12 cellular contexts compared by ENCODE assay signal in the genomic region with DNA sequence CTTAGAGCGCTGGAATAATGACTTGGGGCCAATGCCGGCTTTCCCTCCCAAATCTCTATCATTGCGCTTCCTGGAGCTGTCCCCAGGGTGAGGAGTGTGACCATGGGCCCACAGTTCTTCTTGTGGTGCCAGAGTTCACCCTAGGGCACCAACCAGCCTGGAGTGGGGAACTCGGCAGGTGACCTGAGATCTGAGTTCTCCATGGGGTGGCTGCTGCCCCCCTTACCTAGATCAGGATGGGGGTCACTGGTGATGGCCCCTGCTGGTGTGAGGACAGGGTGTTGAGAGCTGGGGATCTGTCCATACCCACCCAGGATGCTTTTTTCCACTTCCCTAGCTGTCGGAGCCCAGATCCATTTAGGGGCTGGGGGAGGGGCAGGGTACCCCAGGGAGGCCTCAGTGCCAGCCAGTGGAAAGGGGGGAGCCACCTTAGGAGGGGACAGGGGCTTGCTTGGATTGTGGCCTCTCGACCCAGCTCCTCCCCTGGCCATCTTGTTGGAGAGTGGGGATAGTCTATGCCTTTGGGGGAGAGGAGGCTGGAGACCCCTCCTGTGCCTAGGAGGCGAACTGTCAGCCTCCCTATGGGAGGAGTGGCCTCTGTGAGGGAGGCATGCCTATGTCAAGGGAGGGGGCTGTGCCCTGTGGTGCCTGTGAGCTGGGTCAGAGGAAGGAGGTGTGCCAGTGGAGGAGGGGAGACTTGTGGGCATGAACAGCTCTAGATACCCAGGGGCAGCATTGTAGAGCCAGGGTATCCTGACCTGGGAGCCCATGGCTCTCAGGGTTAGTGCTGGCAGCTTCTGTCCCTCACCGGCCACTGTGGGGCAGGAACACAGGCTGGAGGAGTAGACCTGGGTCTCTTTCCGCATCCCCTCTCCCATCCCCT. TPM values are rescaled to one million over a fixed set of nuclear protein-coding genes. Genes with fewer than 3 reads are reported as not detected.
DNase-seq lines count a peak whose midpoint lies in the region; ATAC-seq, FAIRE-seq and TF ChIP-seq lines count a peak whose summit lies in the region.
"Had no signal": no experiment of that assay in that cellular context is flagged by ENCODE, and none has a peak within 500 bp of the region (broad histone marks: within the 10 kb centered on the region; RNA-seq: fewer than 3 reads in every experiment).

No MANE protein-coding gene starts in this region.

- no peak for DNase-seq in SK-N-SH
- no peak for DNase-seq in H1 (ENCODE audit: low read depth in 1 of 2, low spot score in 2 of 2)
- peak; percentile 23 for DNase-seq in retina
- DNase-seq in NCI-H2227 (lab: John Stamatoyannopoulos, UW; ENCODE audit: unreplicated experiment) = no peak
- no peak for DNase-seq in NCI-H524 treated with DMSO at 0.1 percent for 48 hours (lab: John Stamatoyannopoulos, UW)
- DNase-seq: effector CD4-positive, alpha-beta T cell had no signal

- H3K9ac ChIP-seq in SK-N-SH (no peak overlapping the region), HUES64 (ENCODE audit: low read depth, low read length) (no peak overlapping the region), H1 (replicated peaks in 1 of 4; ENCODE audit: extremely low read depth in 1 of 4, low read depth in 3 of 4, low read length in 3 of 4) (no peak overlapping the region)

- peak overlapping the region; percentile 60; the same call in 1 of the 2 replicates for H2BK12ac ChIP-seq in H1 (ENCODE audit: low read depth, low read length)

- H4K5ac ChIP-seq in H1 (ENCODE audit: insufficient read length, low read depth, low read length) = no peak overlapping the region

- H3F3A ChIP-seq in SK-N-SH (replicated peaks; ENCODE audit: insufficient read depth) = peaks cover 10% of the 10 kb centered on the region

- H3K36me3 ChIP-seq in SK-N-SH (replicated peaks in 1 of 2; ENCODE audit: control insufficient read depth in 1 of 2, insufficient read depth in 2 of 2, low read length in 1 of 2) = no peaks in the 10 kb centered on the region
- no peaks in the 10 kb centered on the region for H3K36me3 ChIP-seq in HUES64 (ENCODE audit: insufficient read depth, low read length)
- no peaks in the 10 kb centered on the region for H3K36me3 ChIP-seq in H1 (ENCODE audit: control insufficient read depth in 2 of 4, insufficient read depth in 4 of 4, low read length in 3 of 4)

- TF ChIP-seq CTCF in SK-N-SH (IDR thresholded peaks at IDR 0.05) (no peak), H1 (IDR thresholded peaks at IDR 0.05; ENCODE audit: control extremely low read depth in 1 of 3, insufficient read depth in 1 of 3, low read depth in 1 of 3, low read length in 3 of 3) (no peak)

- TF ChIP-seq POLR2A in H1 (IDR thresholded peaks at IDR 0.05; ENCODE audit: control extremely low read depth in 1 of 2, low read depth in 2 of 2, low read length in 2 of 2) = no peak

- peak overlapping the region; percentile 95 for H2BK15ac ChIP-seq in H1 (ENCODE audit: low read length)

- H2BK20ac ChIP-seq in H1 (ENCODE audit: low read length) = 0 out of 2 replicates have a peak overlapping the region, but pooled peaks have one; percentile 7

- peaks cover 24% of the 10 kb centered on the region for H3K23me2 ChIP-seq in H1 (ENCODE audit: low read depth, low read length)

- TF ChIP-seq EP300 in SK-N-SH (IDR thresholded peaks at IDR 0.05; ENCODE audit: borderline replicate concordance in 1 of 2, low read depth in 1 of 2, low read length in 1 of 2) (no peak), H1 (IDR thresholded peaks at IDR 0.05; ENCODE audit: borderline replicate concordance in 1 of 2, low read depth in 2 of 2, low read length in 2 of 2) (no peak)

- ATAC-seq in SK-N-SH treated with all-trans-retinoic acid at 6 μM for 48 hours (no peak), HG02798 (IDR thresholded peaks at IDR 0.05; ENCODE audit: poor library complexity, unreplicated experiment) (no peak)
- ATAC-seq: sciatic nerve had no signal

- H2AFZ ChIP-seq in SK-N-SH (ENCODE audit: low read depth) (no peak overlapping the region), H1 (ENCODE audit: low read length) (no peak overlapping the region)

- H3K27ac ChIP-seq in SK-N-SH (ENCODE audit: low read depth in 2 of 2, low read length in 1 of 2) = no peak overlapping the region
- no peak overlapping the region for H3K27ac ChIP-seq in HUES64 (ENCODE audit: low read depth, low read length)
- no peak overlapping the region for H3K27ac ChIP-seq in H1 (ENCODE audit: low read depth, low read length)

- 78% methylated on average over 8 of the region's 9 CpGs for WGBS in SK-N-SH (ENCODE audit: low lambda C conversion rate)
- 56% methylated on average over 9 of the region's 9 CpGs for WGBS in HUES64
- WGBS in H1 (ENCODE audit: extremely low coverage in 1 of 2, insufficient coverage in 1 of 2, insufficient read length in 1 of 2, insufficient replicate concordance in 2 of 2, low coverage in 1 of 2, low lambda C conversion rate in 2 of 2, missing lambda C conversion rate in 1 of 2), 2 experiments = 40% methylated on average over 9 of the region's 9 CpGs; no CpG with 5 or more reads in 1 of the 2 experiments

- POLR2A ChIA-PET in SK-N-SH (lab: Yijun Ruan, JAX) (no interaction called here), H1 (lab: Charles Lee; ENCODE audit: partially characterized antibody) (interaction anchor here (0.9 to 2.5 kb wide), 11 partner anchors 9 to 60 kb away, joined by 3 to 6 read pairs (median 3); no protein-coding TSS in a partner anchor)

- H3K9me3 ChIP-seq in SK-N-SH (no peaks in the 10 kb centered on the region), HUES64 (ENCODE audit: insufficient read depth, low read depth, low read length) (no peaks in the 10 kb centered on the region), H1 (ENCODE audit: insufficient read depth in 2 of 2, low read depth in 1 of 2, low read length in 1 of 2) (no peaks in the 10 kb centered on the region)

- H3K14ac ChIP-seq in H1 (ENCODE audit: insufficient read length) = no peak overlapping the region

- no peak overlapping the region for H3K56ac ChIP-seq in H1 (replicated peaks; ENCODE audit: insufficient read length, low read depth, low read length)

- no peaks in the 10 kb centered on the region for H4K20me1 ChIP-seq in SK-N-SH (ENCODE audit: insufficient read depth)
- H4K20me1 ChIP-seq in H1 (replicated peaks in 1 of 2; ENCODE audit: control insufficient read depth in 1 of 2, insufficient read depth in 2 of 2, low read length in 2 of 2) = peaks cover 5 to 11% of the 10 kb centered on the region in 2 experiments

- no peak overlapping the region for H3K23ac ChIP-seq in H1 (ENCODE audit: insufficient read length)

- H3K79me2 ChIP-seq in SK-N-SH (ENCODE audit: insufficient read depth) (no peaks in the 10 kb centered on the region), H1 (ENCODE audit: control insufficient read depth in 1 of 2, insufficient read depth in 2 of 2, low read length in 2 of 2) (no peaks in the 10 kb centered on the region)

- no peak overlapping the region for H4K91ac ChIP-seq in H1 (replicated peaks; ENCODE audit: insufficient read length, low read length)

- H4K8ac ChIP-seq in H1 (ENCODE audit: extremely low read depth, insufficient read depth, low read length) = no peak overlapping the region

- peak overlapping the region; percentile 93 for H3K4me2 ChIP-seq in SK-N-SH
- H3K4me2 ChIP-seq in H1 (ENCODE audit: insufficient read depth in 1 of 2, low read depth in 2 of 2, low read length in 2 of 2) = peak overlapping the region; percentile 85 to 96

- H3K4me1 ChIP-seq in SK-N-SH (ENCODE audit: control insufficient read depth in 1 of 2, insufficient read depth in 2 of 2, low read depth in 1 of 2, low read length in 1 of 2) (peaks cover 28 to 68% of the 10 kb centered on the region in 2 experiments; a peak in 3 of 4 replicates), HUES64 (ENCODE audit: insufficient read depth, low read length) (peaks cover 38% of the 10 kb centered on the region), H1 (replicated peaks in 1 of 4; ENCODE audit: control insufficient read depth in 3 of 4, insufficient read depth in 4 of 4, low read length in 3 of 4) (peaks cover 10 to 55% (median 40%) of the 10 kb centered on the region in 4 experiments)

- TF ChIP-seq RAD21 in SK-N-SH (IDR thresholded peaks at IDR 0.05; ENCODE audit: low read length) = no peak
- no peak for TF ChIP-seq RAD21 in H1 (IDR thresholded peaks at IDR 0.05 in 1 of 2, conservative IDR thresholded peaks at IDR 0.05 in 1 of 2; ENCODE audit: low read depth in 2 of 2, low read length in 2 of 2)

- no peaks in the 10 kb centered on the region for H3K79me1 ChIP-seq in H1 (ENCODE audit: low read depth, low read length)

- no peaks in the 10 kb centered on the region for H3K9me2 ChIP-seq in SK-N-SH

- CTCF ChIA-PET in SK-N-SH (lab: Yijun Ruan, JAX) (interaction anchor here (0.7 to 9.1 kb wide), 10 partner anchors 10 to 80 kb away, joined by 3 to 56 read pairs (median 4); no protein-coding TSS in a partner anchor), H1 (lab: Charles Lee; ENCODE audit: partially characterized antibody) (interaction anchor here (0.6 to 11.6 kb wide), 20 partner anchors 7 to 79 kb away, joined by 3 to 173 read pairs (median 5); no protein-coding TSS in a partner anchor)

- no peak for FAIRE-seq in H1 (lab: Jason Lieb, UNC)
- FAIRE-seq: islet of Langerhans had no signal

- no peak overlapping the region for H2BK120ac ChIP-seq in H1 (replicated peaks; ENCODE audit: low read depth, low read length)

- H3K4ac ChIP-seq in H1 (replicated peaks; ENCODE audit: insufficient read length, low read depth, low read length) = no peak overlapping the region

- H3K4me3 ChIP-seq in SK-N-SH (ENCODE audit: low read depth in 2 of 2, low read length in 1 of 2) (peak overlapping the region in 1 of 2 experiments; percentile 66; a peak in 2 of 4 replicates), HUES64 (ENCODE audit: low read length) (peak overlapping the region; percentile 56; the same call in 1 of the 2 replicates), H1 (ENCODE audit: extremely low read depth in 1 of 4, insufficient read depth in 2 of 4, low read depth in 3 of 4, low read length in 4 of 4) (peak overlapping the region; percentile 40 to 67 (median 44); a peak in 5 of 8 replicates)

- no peak overlapping the region for H2AK5ac ChIP-seq in H1 (ENCODE audit: low read depth, low read length)

- H2BK5ac ChIP-seq in H1 (ENCODE audit: low read depth, low read length) = no peak overlapping the region

- H3K18ac ChIP-seq in H1 (ENCODE audit: extremely low read depth, low read length) = no peak overlapping the region

- no peaks in the 10 kb centered on the region for H3K27me3 ChIP-seq in SK-N-SH (ENCODE audit: insufficient read depth)
- H3K27me3 ChIP-seq in HUES64 (ENCODE audit: insufficient read depth, low read length) = peaks cover 74% of the 10 kb centered on the region
- H3K27me3 ChIP-seq in H1 (replicated peaks in 1 of 4; ENCODE audit: control insufficient read depth in 3 of 4, extremely low read depth in 1 of 4, insufficient read depth in 3 of 4, low read length in 3 of 4) = peaks cover 21 to 48% (median 41%) of the 10 kb centered on the region in 4 experiments

RNA-seq across cellular contexts. Expression of a gene that starts 1.8 kb away (rescaled TPM):
- polyA plus RNA-seq in SK-N-SH (2012; rRNA removed) = 0.11 and 0.35 TPM in 2 replicates
- polyA plus RNA-seq in SK-N-SH (2012; cell fraction: cytosol; rRNA removed) = 0.24 and 0.33 TPM in 2 replicates
- 0.50 and 0.55 TPM in 2 replicates for polyA plus RNA-seq in SK-N-SH (2012; cell fraction: nucleus; rRNA removed)
- 1.2 TPM for polyA plus RNA-seq in HUES64 (2013, experiment 1 of 2)
- polyA plus RNA-seq in HUES64 (2013, experiment 2 of 2) = 1.5 TPM
- total RNA-seq in H1 (2021; fragmentation: NEBNext Ultra II Directional; extraction: Animal tissue kit (Norgen Biotek cat#: 25700)) = 3.0 and 3.8 TPM in 2 replicates
- 0.59 and 1.2 TPM in 2 replicates for polyA plus RNA-seq in H1 (2011; rRNA removed)
- 0.52 TPM for polyA plus RNA-seq in H1 (2011; cell fraction: cytosol; rRNA removed)
- polyA plus RNA-seq in H1 (2011; cell fraction: nucleus; rRNA removed) = 1.8 TPM
- 2.2 to 4.1 TPM (median 3.4 TPM) in 4 replicates for polyA plus RNA-seq in H1 (2012, experiment 1 of 2)
- polyA plus RNA-seq in H1 (2012, experiment 2 of 2) = 1.4 TPM
- polyA plus RNA-seq in H1 (2013, experiment 1 of 2) = 1.9 TPM
- 1.8 TPM for polyA plus RNA-seq in H1 (2013, experiment 2 of 2)
- 0.27 and 0.54 TPM in 2 replicates for polyA minus RNA-seq in H1 (2011; rRNA and poly(A)+ RNA removed)
- 2.3 TPM for polyA minus RNA-seq in H1 (2011; cell fraction: cytosol; rRNA and poly(A)+ RNA removed)
- polyA minus RNA-seq in H1 (2011; cell fraction: nucleus; rRNA and poly(A)+ RNA removed) = 2.8 TPM
- total RNA-seq: T-helper 1 cell treated with Interleukin-12 subunit alpha and Interleukin-12 subunit beta and Interleukin-4 antibody, amounts not matched to agents 30 ng/mL and 1 ng/mL, for 36 hours had no signal
